8 cellular contexts compared by ENCODE assay signal in genomic region chr10:123154092-123154942, GRCh38. TPM values are rescaled to one million over a fixed set of nuclear protein-coding genes. Genes with fewer than 3 reads are reported as not detected.
DNase-seq lines count a peak whose midpoint lies in the region; ATAC-seq and TF ChIP-seq lines count a peak whose summit lies in the region.

Gene BUB3 (plus strand): TSS chr10:123154402. CDS start chr10:123154918, 516 bp downstream.

- H4K20me1 ChIP-seq in IMR-90 (ENCODE audit: insufficient read depth, low read length), result peaks cover 22% of the 10 kb centered on the region

- dilution Hi-C loops in IMR-90 (cut with HindIII; ENCODE audit: low sequenced_read_pairs, unreplicated experiment), result no loop called here

- peak within 1 kb of the TSS; percentile 79 for H3K4me3 ChIP-seq in IMR-90 (ENCODE audit: insufficient read depth, low read depth, low read length)

- H2AK5ac ChIP-seq in IMR-90 (ENCODE audit: low read depth, low read length), result peak within 1 kb of the TSS; percentile 78

- DNase-seq in DMS 273 (lab: John Stamatoyannopoulos, UW; ENCODE audit: unreplicated experiment), result peak; percentile 99
- DNase-seq in IMR-90, result peak; percentile 100
- DNase-seq in OCI-M1 (lab: John Stamatoyannopoulos, UW), result peak; percentile 100
- DNase-seq in activated T-cell treated with anti-CD3 and anti-CD28 coated beads for 24 hours (ENCODE audit: low read depth), result peak; percentile 94
- DNase-seq in epidermal melanocyte (ENCODE audit: insufficient read length, low spot score), result peak; percentile 100
- peak; percentile 100 for DNase-seq in middle frontal gyrus (ENCODE audit: extremely low spot score, low spot score)
- peak; percentile 85 to 91 for DNase-seq in stimulated activated CD8-positive, alpha-beta memory T cell treated with anti-CD3 and anti-CD28 coated beads, Interleukin-2, amount 100 ng/mL, for 48 hours (ENCODE audit: low read depth in 2 of 2)

- H4K91ac ChIP-seq in IMR-90 (ENCODE audit: insufficient read depth, low read depth, low read length), result peak within 1 kb of the TSS; percentile 89

- peak within 1 kb of the TSS; percentile 28; the same call in 1 of the 2 replicates for H4K5ac ChIP-seq in IMR-90 (ENCODE audit: low read depth, low read length)

- H4K8ac ChIP-seq in IMR-90 (ENCODE audit: low read depth in 2 of 2, low read length in 2 of 2), result peak within 1 kb of the TSS; percentile 69 to 79

- peak within 1 kb of the TSS; percentile 30; the same call in 1 of the 2 replicates for H2BK120ac ChIP-seq in IMR-90 (ENCODE audit: low read depth, low read length)

- H3K79me1 ChIP-seq in IMR-90 (ENCODE audit: low read depth in 1 of 2, low read length in 2 of 2), result peaks cover 0 to 20% of the 10 kb centered on the region in 2 experiments; a peak in 2 of 4 replicates

- H3K23ac ChIP-seq in IMR-90 (ENCODE audit: low read depth, low read length), result peak within 1 kb of the TSS; percentile 66

- H3K4me2 ChIP-seq in IMR-90 (ENCODE audit: low read depth, low read length), result peak within 1 kb of the TSS; percentile 98

- POLR2A ChIA-PET in IMR-90 (lab: Charles Lee; ENCODE audit: unreplicated experiment), result no interaction called here

- peak within 1 kb of the TSS; percentile 79 for H3K9ac ChIP-seq in IMR-90 (ENCODE audit: low read depth, low read length)

- peaks cover 1% of the 10 kb centered on the region for H3K4me1 ChIP-seq in IMR-90 (ENCODE audit: control insufficient read depth, insufficient read depth, low read length)

- in situ Hi-C loops in IMR-90 (cut with MboI; ENCODE audit: low sequenced_read_pairs), result loop anchor here (25.0 kb wide), 2 partner anchors 292 to 1017 kb away; no protein-coding TSS in a partner anchor

- BruUV-seq in IMR-90 (replicated peaks; lab: Mats Ljungman, UMichigan), result no TSS peak

- H2BK20ac ChIP-seq in IMR-90 (ENCODE audit: low read depth, low read length), result no peak within 1 kb of the TSS

- WGBS in IMR-90 (ENCODE audit: extremely low coverage in 2 of 2, insufficient read length in 1 of 2), 2 experiments, result 0% methylated on average over 26 of the region's 74 CpGs; no CpG with 5 or more reads in 1 of the 2 experiments

- no peak for TF ChIP-seq CTCF in IMR-90 (conservative IDR thresholded peaks at IDR 0.05; ENCODE audit: low read depth, low read length)

- no peaks in the 10 kb centered on the region for H3K9me1 ChIP-seq in IMR-90 (ENCODE audit: insufficient read depth, low read length)

- peak within 1 kb of the TSS; percentile 97 for H2AFZ ChIP-seq in IMR-90 (replicated peaks; ENCODE audit: low read length, poor library complexity)

- H3K4ac ChIP-seq in IMR-90 (ENCODE audit: low read depth, low read length), result peak within 1 kb of the TSS; percentile 84

- peak within 1 kb of the TSS; percentile 90 for H3K56ac ChIP-seq in IMR-90 (ENCODE audit: extremely low read depth, insufficient read depth, low read length)

- H2AK9ac ChIP-seq in IMR-90 (replicated peaks; ENCODE audit: low read depth, low read length, poor library complexity), result peak within 1 kb of the TSS; percentile 97

- peak within 1 kb of the TSS; percentile 89 for H3K14ac ChIP-seq in IMR-90 (replicated peaks; ENCODE audit: low read depth, low read length)

- H3K9me3 ChIP-seq in IMR-90 (ENCODE audit: control insufficient read depth, insufficient read depth, low read length), result 0 out of 2 replicates have a peak, but pooled peaks cover 3% of the 10 kb centered on the region

- H3K27ac ChIP-seq in IMR-90 (ENCODE audit: insufficient read depth, low read length), result peak within 1 kb of the TSS; percentile 75

- CTCF ChIA-PET in IMR-90 (lab: Yijun Ruan, JAX), result interaction anchor here (0.5 to 0.7 kb wide), 3 partner anchors 112 to 223 kb away, joined by 3 to 5 read pairs (median 3); no protein-coding TSS in a partner anchor

- H3K27me3 ChIP-seq in IMR-90 (ENCODE audit: control insufficient read depth, insufficient read depth, low read length), result peaks cover 28% of the 10 kb centered on the region

- peaks cover 2% of the 10 kb centered on the region; the same call in 1 of the 2 replicates for H3K36me3 ChIP-seq in IMR-90 (ENCODE audit: control insufficient read depth, insufficient read depth, low read length)

- intact Hi-C loops in IMR-90 (cut with micrococcal nuclease), result loop anchor here (10.0 kb wide), 2 partner anchors 300 to 1260 kb away; partner anchors contain the start of gene OAT

- H3K18ac ChIP-seq in IMR-90 (ENCODE audit: low read depth, low read length), result 0 out of 2 replicates have a peak within 1 kb of the TSS, but pooled peaks have one; percentile 25

- H2BK15ac ChIP-seq in IMR-90 (ENCODE audit: low read depth, low read length), result no peak within 1 kb of the TSS; the same call in 2 of the 3 replicates

- TF ChIP-seq RAD21 in IMR-90 (IDR thresholded peaks at IDR 0.05; ENCODE audit: low read length), result no peak

- ATAC-seq in GM21528 (IDR thresholded peaks at IDR 0.05; ENCODE audit: low FRiP score, unreplicated experiment) (peak; percentile 95), IMR-90 (ENCODE audit: low read depth) (peak; percentile 94)

- TF ChIP-seq POLR2A in IMR-90 (IDR thresholded peaks at IDR 0.05; ENCODE audit: low read depth, low read length), result peak; percentile 94

- peak within 1 kb of the TSS; percentile 82 for H2BK5ac ChIP-seq in IMR-90 (ENCODE audit: low read depth, low read length, poor library complexity, severe bottlenecking)

TF ChIP-seq in IMR-90, 13 proteins besides CTCF, POLR2A, EP300 and RAD21:
- no peak for TF ChIP-seq CHD1 (IDR thresholded peaks at IDR 0.05; ENCODE audit: low read depth, low read length)
- no peak; the same call in 1 of the 2 replicates for TF ChIP-seq BHLHE40 (IDR thresholded peaks at IDR 0.05; ENCODE audit: low read depth, low read length)
- TF ChIP-seq MXI1 (IDR thresholded peaks at IDR 0.05; ENCODE audit: borderline replicate concordance, low read depth, low read length), result peak; percentile 74; the same call in 1 of the 2 replicates
- no peak for TF ChIP-seq CEBPB (IDR thresholded peaks at IDR 0.05; ENCODE audit: low read depth, low read length)
- no peak for TF ChIP-seq SMC3 (IDR thresholded peaks at IDR 0.05; ENCODE audit: low read depth, low read length)
- peak; percentile 81; the same call in 1 of the 2 replicates for TF ChIP-seq MAZ (IDR thresholded peaks at IDR 0.05; ENCODE audit: borderline replicate concordance, low read depth, low read length)
- TF ChIP-seq RFX5 (IDR thresholded peaks at IDR 0.05; ENCODE audit: low read depth, low read length), result no peak
- TF ChIP-seq FOS (IDR thresholded peaks at IDR 0.05; ENCODE audit: low read depth, low read length), result peak; percentile 31; the same call in 1 of the 2 replicates
- peak; percentile 98 for TF ChIP-seq USF2 (IDR thresholded peaks at IDR 0.05; ENCODE audit: low read depth, low read length)

RNA-seq across cellular contexts. Expression of gene BUB3, which starts in this region (rescaled TPM):
- total RNA-seq in IMR-90 (2012; rRNA removed), result 346 and 384 TPM in 2 replicates
- polyA plus RNA-seq in IMR-90 (2012; rRNA removed), result 214 and 215 TPM in 2 replicates
- polyA plus RNA-seq in IMR-90 (2012; cell fraction: cytosol; rRNA removed), result 202 and 203 TPM in 2 replicates
- 205 and 239 TPM in 2 replicates for polyA plus RNA-seq in IMR-90 (2012; cell fraction: nucleus; rRNA removed; ENCODE audit: low replicate concordance)

Comparison
In these comparisons a context has a peak if more than half of its experiments do, and no peak if none do; other contexts are left out.
1. Peak in every context shown above with its lines: DNase-seq, ATAC-seq, H3K4me3 ChIP-seq and H3K27ac ChIP-seq.